Comparison of ENCODE assay signal across 8 cellular contexts in the genomic region with DNA sequence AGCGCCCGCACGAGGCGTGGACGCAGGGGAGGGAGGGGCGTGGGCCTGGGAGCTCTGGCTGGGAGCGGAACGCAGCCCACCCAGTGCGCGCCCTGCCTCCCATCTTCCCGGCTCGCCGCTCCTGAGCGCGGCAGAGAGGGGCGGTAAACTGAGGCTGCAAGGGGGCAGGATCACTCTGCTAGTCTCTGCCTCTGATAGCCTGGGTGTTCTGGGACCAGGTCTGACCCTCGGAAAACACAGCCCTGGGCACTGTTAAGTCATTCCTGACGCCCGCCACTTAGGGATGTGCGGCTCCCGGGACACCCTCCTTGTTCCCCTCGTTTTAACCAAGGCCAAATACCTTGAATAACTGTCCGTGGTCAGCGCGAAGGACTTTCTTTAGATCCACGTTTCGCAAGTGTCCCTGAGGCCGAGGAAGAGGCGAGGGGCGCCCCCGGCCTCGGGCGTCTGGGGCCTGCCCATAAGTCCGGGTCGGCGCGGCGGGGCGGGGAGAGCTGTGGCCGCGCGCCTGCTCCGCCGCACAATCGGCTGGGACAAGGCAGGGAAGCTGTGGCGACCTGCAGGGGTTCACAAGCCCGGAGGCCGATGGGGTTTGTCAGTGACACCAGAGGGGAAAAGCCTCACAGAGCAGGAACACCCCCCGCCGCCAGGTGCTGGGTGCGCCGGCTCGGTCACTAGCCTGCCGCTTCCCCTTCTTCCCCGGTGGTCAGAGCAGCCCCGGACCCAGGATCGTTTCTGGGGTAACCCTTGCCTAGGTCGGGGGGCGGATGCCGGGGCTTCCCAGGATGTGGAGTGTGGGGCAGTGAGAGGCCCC. TPM values are rescaled to one million over a fixed set of nuclear protein-coding genes. Genes with fewer than 3 reads are reported as not detected.
DNase-seq lines count a peak whose midpoint lies in the region; ATAC-seq and TF ChIP-seq lines count a peak whose summit lies in the region.

No MANE protein-coding gene starts in this region.

- intact Hi-C loops in left ventricle myocardium inferior (cut with micrococcal nuclease) = no loop called here
- intact Hi-C loops in Right ventricle myocardium superior (cut with DNase I) = no loop called here
- intact Hi-C loops in aorta (cut with DNase I) = loop anchor here in 1 of 2 donors (5.0 kb wide), 1 partner anchor 78 kb away; a partner anchor contains a TSS

- TF ChIP-seq CTCF in left ventricle myocardium inferior (IDR thresholded peaks at IDR 0.05; ENCODE audit: borderline replicate concordance) (no peak), brain (conservative IDR thresholded peaks at IDR 0.05) (no peak)

- H3K9me3 ChIP-seq in left ventricle myocardium inferior (replicated peaks) = no peaks in the 10 kb centered on the region
- H3K9me3 ChIP-seq in mucosa of stomach (ENCODE audit: control insufficient read depth, low read length) = no peaks in the 10 kb centered on the region
- H3K9me3 ChIP-seq in aorta (ENCODE audit: control insufficient read depth, low read length) = no peaks in the 10 kb centered on the region

- H3K4me3 Mint-ChIP-seq in brain = peak overlapping the region; percentile 50 to 78 (median 72)

- H3K27ac ChIP-seq in left ventricle myocardium inferior (replicated peaks) = no peak overlapping the region
- H3K27ac ChIP-seq in aorta (ENCODE audit: low read depth in 1 of 2, low read length in 2 of 2) = no peak overlapping the region

- peak overlapping the region; percentile 86 for H3K4me3 ChIP-seq in left ventricle myocardium inferior
- peak overlapping the region; percentile 56 for H3K4me3 ChIP-seq in mucosa of stomach (ENCODE audit: low read length)
- no peak overlapping the region for H3K4me3 ChIP-seq in aorta (ENCODE audit: low read length in 2 of 2)

- H3K9me3 Mint-ChIP-seq in brain = peaks cover 0 to 7% (median 0%) of the 10 kb centered on the region in 5 experiments

- no peaks in the 10 kb centered on the region for H3K36me3 ChIP-seq in left ventricle myocardium inferior
- no peaks in the 10 kb centered on the region for H3K36me3 ChIP-seq in mucosa of stomach (ENCODE audit: control insufficient read depth, insufficient read depth, low read length)
- H3K36me3 ChIP-seq in aorta (ENCODE audit: control insufficient read depth in 1 of 2, insufficient read depth in 2 of 2, low read length in 1 of 2) = no peaks in the 10 kb centered on the region

- peaks cover 75% of the 10 kb centered on the region for H3K27me3 Mint-ChIP-seq in brain

- DNase-seq in left ventricle myocardium inferior = no peak
- DNase-seq in Right ventricle myocardium superior = no peak
- DNase-seq in aorta = no peak
- no peak for DNase-seq in NCI-H146 (lab: John Stamatoyannopoulos, UW)

- no peak for ATAC-seq in Right ventricle myocardium superior (ENCODE audit: poor library complexity)
- peak; percentile 7 for ATAC-seq in aorta (ENCODE audit: low FRiP score)
- no peak for ATAC-seq in GM18868 (IDR thresholded peaks at IDR 0.05; ENCODE audit: unreplicated experiment)
- ATAC-seq in HG03175 (IDR thresholded peaks at IDR 0.05; ENCODE audit: unreplicated experiment) = no peak

- peak overlapping the region; percentile 85 for H3K9ac ChIP-seq in mucosa of stomach (ENCODE audit: low read length)

- peaks cover 72% of the 10 kb centered on the region for H3K27me3 ChIP-seq in left ventricle myocardium inferior (ENCODE audit: low read depth)
- peaks cover 10% of the 10 kb centered on the region for H3K27me3 ChIP-seq in mucosa of stomach (ENCODE audit: control insufficient read depth, insufficient read depth, low read length)
- no peaks in the 10 kb centered on the region for H3K27me3 ChIP-seq in aorta (ENCODE audit: control insufficient read depth in 1 of 2, insufficient read depth in 2 of 2, low read length in 1 of 2)

- WGBS in aorta, 2 donors = 13 to 17% methylated on average over 46 to 60 of the region's 60 CpGs

- peaks cover 39% of the 10 kb centered on the region for H3K4me1 ChIP-seq in left ventricle myocardium inferior
- peaks cover 44% of the 10 kb centered on the region for H3K4me1 ChIP-seq in mucosa of stomach (ENCODE audit: control insufficient read depth, insufficient read depth, low read length)
- H3K4me1 ChIP-seq in aorta (ENCODE audit: control insufficient read depth in 1 of 2, insufficient read depth in 2 of 2, low read length in 2 of 2) = no peaks in the 10 kb centered on the region

- H3K27ac Mint-ChIP-seq in brain = no peak overlapping the region

- peaks cover 11% of the 10 kb centered on the region for H3K4me1 Mint-ChIP-seq in brain

- no peaks in the 10 kb centered on the region for H3K36me3 Mint-ChIP-seq in brain

RNA-seq across cellular contexts. Expression of a gene that starts 1.5 kb away (rescaled TPM):
- 1.9 TPM for total RNA-seq in left ventricle myocardium inferior
- 2.6 TPM for total RNA-seq in Right ventricle myocardium superior
- 17.4 TPM for polyA plus RNA-seq in brain (ENCODE audit: insufficient read depth, low read depth, low replicate concordance)
- total RNA-seq in aorta = under 1 TPM; 0.29 to 0.33 TPM
- 1 to 10 TPM in 1 of 2 donors, under 1 TPM in 1; 0.43 to 8.1 TPM for polyA plus RNA-seq in aorta

RNA-seq across cellular contexts. Expression of a gene that starts 18.5 kb away (rescaled TPM):
- 1.2 TPM for total RNA-seq in left ventricle myocardium inferior
- total RNA-seq in Right ventricle myocardium superior = 1.1 TPM
- polyA plus RNA-seq in brain (ENCODE audit: insufficient read depth, low read depth, low replicate concordance) = 2.4 TPM
- total RNA-seq in aorta = 1 to 10 TPM in 1 of 2 donors, under 1 TPM in 1; 0.19 to 1.1 TPM
- polyA plus RNA-seq in aorta = 1 to 10 TPM in 1 of 2 donors, under 1 TPM in 1; 0.38 to 1.9 TPM

RNA-seq across cellular contexts. Expression of a gene that starts 48.9 kb away (rescaled TPM):
- total RNA-seq in left ventricle myocardium inferior = 25.6 TPM
- total RNA-seq in Right ventricle myocardium superior = 26.4 TPM
- 22.6 TPM for polyA plus RNA-seq in brain (ENCODE audit: insufficient read depth, low read depth, low replicate concordance)
- total RNA-seq in aorta = 10 to 100 TPM; 19.9 to 27.5 TPM
- 1 to 10 TPM; 7.5 to 8.6 TPM for polyA plus RNA-seq in aorta

Comparison
In these comparisons a context has a peak if more than half of its experiments do, and no peak if none do; other contexts are left out.
1. H3K4me3 ChIP-seq: peak in left ventricle myocardium inferior (single experiment) and mucosa of stomach (single experiment); none in aorta (0 of 2).